In the genomic region with DNA sequence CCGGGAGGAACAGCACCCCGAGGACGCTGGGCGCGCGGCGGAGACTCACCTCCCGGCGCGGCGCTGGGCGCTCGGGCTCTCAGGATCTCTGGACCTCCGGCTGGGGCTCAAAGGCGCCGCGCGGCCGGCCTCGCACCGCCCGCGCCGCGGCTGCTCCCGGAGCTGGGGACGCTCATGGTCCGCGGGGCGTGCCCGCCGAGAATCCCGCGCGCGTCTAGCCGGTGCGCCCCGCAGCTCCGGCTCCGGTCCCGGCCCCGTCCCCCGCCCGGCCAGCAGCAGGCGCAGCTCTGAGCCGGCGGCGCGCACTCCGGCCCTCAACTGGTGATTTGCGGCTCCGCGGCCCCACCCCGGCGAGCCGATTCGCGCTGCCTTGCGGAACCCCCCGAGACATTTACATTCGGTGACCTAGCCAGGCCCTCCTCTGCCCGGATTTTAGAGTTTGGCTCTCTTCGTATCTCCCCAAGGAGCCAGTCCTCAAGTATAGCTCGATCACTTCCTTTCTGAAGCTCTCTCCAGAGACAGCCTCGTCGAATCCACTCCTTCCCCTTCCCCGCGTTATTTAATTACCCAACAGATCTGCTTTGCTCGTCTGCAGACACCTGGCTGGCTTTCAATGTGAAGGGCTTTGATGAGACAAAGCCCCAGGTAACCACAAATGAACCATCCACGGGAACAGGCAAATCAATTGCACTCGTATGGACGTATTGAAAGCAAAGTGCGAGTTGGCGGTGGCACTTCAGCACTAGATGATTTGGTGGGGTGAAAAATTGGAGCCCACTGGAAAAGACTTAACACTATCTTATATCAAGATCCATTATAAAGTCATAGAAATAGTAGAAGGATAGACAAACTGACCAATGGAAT, we compare ENCODE assay signal across 8 cellular contexts. TPM values are rescaled to one million over a fixed set of nuclear protein-coding genes. Genes with fewer than 3 reads are reported as not detected.
A peak's percentile ranks its signal among the peaks of the same experiment; 100 is the strongest.
DNase-seq lines count a peak whose midpoint lies in the region; ATAC-seq and TF ChIP-seq lines count a peak whose summit lies in the region.

A gene (minus strand): TSS at position 289 of the 864 bp plus-strand sequence. CDS start 6,907 bp downstream, outside the sequence.

- H3K9me3 Mint-ChIP-seq in WTC11: no peaks in the 10 kb centered on the region

- H3K4me3 Mint-ChIP-seq in WTC11: peak within 1 kb of the TSS; percentile 94

- BruUV-seq in A673 (replicated peaks; lab: Mats Ljungman, UMichigan): no TSS peak

- H3K36me3 Mint-ChIP-seq in WTC11: no peaks in the 10 kb centered on the region

- TF ChIP-seq CTCF in A673 (conservative IDR thresholded peaks at IDR 0.05; ENCODE audit: low read depth, low read length): no peak; the same call in 1 of the 2 replicates
- peak; percentile 18 for TF ChIP-seq CTCF in GM12865 (IDR thresholded peaks at IDR 0.05; ENCODE audit: insufficient read depth, low read depth, low read length, missing control alignments)
- TF ChIP-seq CTCF in WTC11 (IDR thresholded peaks at IDR 0.05): no peak
- peak; percentile 8 to 9 for TF ChIP-seq CTCF in fibroblast of lung (conservative IDR thresholded peaks at IDR 0.05 in 1 of 2, IDR thresholded peaks at IDR 0.05 in 1 of 2; ENCODE audit: low read depth in 1 of 2, low read length in 2 of 2)

- H3K4me1 ChIP-seq in A673 (ENCODE audit: insufficient read depth, low read length, poor library complexity, severe bottlenecking) (no peaks in the 10 kb centered on the region), fibroblast of lung (ENCODE audit: control insufficient read depth, extremely low read depth, insufficient read depth, low read length) (peaks cover 14% of the 10 kb centered on the region), muscle layer of duodenum (ENCODE audit: control insufficient read depth in 1 of 2, insufficient read depth in 2 of 2, low read length in 2 of 2) (peaks cover 3 to 9% of the 10 kb centered on the region in 2 donors)

- H2AFZ ChIP-seq in fibroblast of lung (ENCODE audit: low read length): peak within 1 kb of the TSS; percentile 67

- intact Hi-C loops in A673 (cut with micrococcal nuclease; ENCODE audit: unreplicated experiment): no loop called here

- H3K4me3 ChIP-seq in A673 (ENCODE audit: low read depth, low read length, poor library complexity, severe bottlenecking): peak within 1 kb of the TSS; percentile 57
- H3K4me3 ChIP-seq in GM12865 (ENCODE audit: low read depth, low read length): peak within 1 kb of the TSS; percentile 55
- H3K4me3 ChIP-seq in fibroblast of lung (replicated peaks in 1 of 4; ENCODE audit: control extremely low read depth in 1 of 4, insufficient read depth in 1 of 4, low read depth in 3 of 4, low read length in 4 of 4): peak within 1 kb of the TSS; percentile 78 to 86 (median 84)
- peak within 1 kb of the TSS; percentile 77 to 81 for H3K4me3 ChIP-seq in muscle layer of duodenum (ENCODE audit: low read depth in 1 of 2, low read length in 2 of 2)

- ATAC-seq in WTC11: peak; percentile 68

- no peaks in the 10 kb centered on the region for H3K36me3 ChIP-seq in A673 (ENCODE audit: insufficient read depth, low read length, poor library complexity, severe bottlenecking)
- H3K36me3 ChIP-seq in fibroblast of lung (ENCODE audit: control insufficient read depth, insufficient read depth, low read length): peaks cover 5% of the 10 kb centered on the region
- no peaks in the 10 kb centered on the region for H3K36me3 ChIP-seq in muscle layer of duodenum (ENCODE audit: control insufficient read depth in 1 of 2, insufficient read depth in 2 of 2, low read length in 2 of 2)

- H3K27me3 ChIP-seq in A673 (replicated peaks; ENCODE audit: insufficient read depth, low read depth, low read length, poor library complexity) (peaks cover 25% of the 10 kb centered on the region), fibroblast of lung (ENCODE audit: control insufficient read depth, insufficient read depth, low read length) (no peaks in the 10 kb centered on the region), muscle layer of duodenum (ENCODE audit: low read depth, low read length) (no peaks in the 10 kb centered on the region)

- peaks cover 54% of the 10 kb centered on the region for H3K79me2 ChIP-seq in fibroblast of lung (ENCODE audit: control insufficient read depth, insufficient read depth, low read length)

- H3K9ac ChIP-seq in fibroblast of lung (ENCODE audit: insufficient read depth, low read length): peak within 1 kb of the TSS; percentile 77

- H3K27ac ChIP-seq in A673 (ENCODE audit: low read depth, low read length, poor library complexity, severe bottlenecking) (no peak within 1 kb of the TSS), fibroblast of lung (ENCODE audit: insufficient read depth, low read length) (peak within 1 kb of the TSS; percentile 83), muscle layer of duodenum (ENCODE audit: low read length) (peak within 1 kb of the TSS; percentile 70)

- POLR2A ChIA-PET in A673 (lab: Charles Lee; ENCODE audit: low non-redundant PET): no interaction called here
- POLR2A ChIA-PET in HEK293T (lab: Yijun Ruan, JAX): interaction anchor here (1.2 to 1.9 kb wide), 2 partner anchors 11 to 164 kb away, joined by 3 to 5 read pairs; no protein-coding TSS in a partner anchor
- POLR2A ChIA-PET in WTC11 (lab: Charles Lee): interaction anchor here (0.6 to 2.3 kb wide), 4 partner anchors 46 to 166 kb away, joined by 3 to 6 read pairs (median 4); no protein-coding TSS in a partner anchor

- CTCF ChIA-PET in A673 (lab: Charles Lee): no interaction called here
- CTCF ChIA-PET in HEK293T (lab: Yijun Ruan, JAX): interaction anchor here (0.7 to 1.2 kb wide), 3 partner anchors 24 to 789 kb away, joined by 3 to 6 read pairs (median 4); no protein-coding TSS in a partner anchor
- CTCF ChIA-PET in WTC11 (lab: Charles Lee): interaction anchor here (0.6 to 3.2 kb wide), 18 partner anchors 14 to 233 kb away, joined by 3 to 26 read pairs (median 4); a partner anchor contains a TSS

- H3K27ac Mint-ChIP-seq in WTC11: peak within 1 kb of the TSS; percentile 95

- H4K20me1 ChIP-seq in fibroblast of lung (ENCODE audit: control insufficient read depth, extremely low read depth, insufficient read depth, low read length): peaks cover 2% of the 10 kb centered on the region

- H3K9me3 ChIP-seq in A673 (ENCODE audit: low read depth, low read length, poor library complexity, severe bottlenecking) (no peaks in the 10 kb centered on the region), fibroblast of lung (ENCODE audit: control insufficient read depth, insufficient read depth, low read depth, low read length) (no peaks in the 10 kb centered on the region), muscle layer of duodenum (ENCODE audit: control insufficient read depth in 1 of 2, low read length in 2 of 2) (no peaks in the 10 kb centered on the region)

- peaks cover 33% of the 10 kb centered on the region for H3K4me1 Mint-ChIP-seq in WTC11

- H3K27me3 Mint-ChIP-seq in WTC11 (ENCODE audit: low read depth): peaks cover 32% of the 10 kb centered on the region

- DNase-seq in A673 (ENCODE audit: low spot score) (peak; percentile 41), GM12865 (ENCODE audit: low read depth) (peak; percentile 65), HEK293T (ENCODE audit: extremely low spot score) (peak; percentile 76), NCI-H1105 treated with DMSO at 0.1 percent for 48 hours (lab: John Stamatoyannopoulos, UW) (peak; percentile 76), WTC11 (ENCODE audit: low spot score) (peak; percentile 84), fibroblast of lung (ENCODE audit: low read depth in 2 of 2) (peak; percentile 73 to 80), pons (ENCODE audit: low spot score) (no peak)

- peak within 1 kb of the TSS; percentile 95 for H3K4me2 ChIP-seq in fibroblast of lung (ENCODE audit: extremely low read depth, insufficient read depth, low read length)

TF ChIP-seq in HEK293T, 16 proteins besides CTCF, POLR2A, EP300 and RAD21:
- TF ChIP-seq ELF4 (IDR thresholded peaks at IDR 0.05) (no peak), L3MBTL2 (conservative IDR thresholded peaks at IDR 0.05) (peak; percentile 47; the same call in 1 of the 2 replicates), LEF1 (IDR thresholded peaks at IDR 0.05; ENCODE audit: borderline replicate concordance) (peak; percentile 28; the same call in 1 of the 2 replicates)

TF ChIP-seq in WTC11, 78 proteins besides CTCF, POLR2A, EP300 and RAD21 (continues in another document):
- TF ChIP-seq CREM (CRISPR knock-in tag; IDR thresholded peaks at IDR 0.05) (no peak), NFATC4 (CRISPR knock-in tag; IDR thresholded peaks at IDR 0.05) (no peak), SOX15 (CRISPR knock-in tag; IDR thresholded peaks at IDR 0.05) (no peak)
- TF ChIP-seq, protein P1, sequence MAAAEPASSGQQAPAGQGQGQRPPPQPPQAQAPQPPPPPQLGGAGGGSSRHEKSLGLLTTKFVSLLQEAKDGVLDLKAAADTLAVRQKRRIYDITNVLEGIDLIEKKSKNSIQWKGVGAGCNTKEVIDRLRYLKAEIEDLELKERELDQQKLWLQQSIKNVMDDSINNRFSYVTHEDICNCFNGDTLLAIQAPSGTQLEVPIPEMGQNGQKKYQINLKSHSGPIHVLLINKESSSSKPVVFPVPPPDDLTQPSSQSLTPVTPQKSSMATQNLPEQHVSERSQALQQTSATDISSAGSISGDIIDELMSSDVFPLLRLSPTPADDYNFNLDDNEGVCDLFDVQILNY (CRISPR knock-in tag; IDR thresholded peaks at IDR 0.05): peak; percentile 58; the same call in 1 of the 2 replicates

RNA-seq across cellular contexts. Expression of the gene that starts here (rescaled TPM):
- total RNA-seq in A673 (2021) (0.90 and 2.4 TPM in 2 replicates), WTC11 (2021) (9.3 to 14.8 TPM (median 9.6 TPM) in 3 replicates), fibroblast of lung (34.4 and 35.2 TPM in 2 replicates)
- polyA plus RNA-seq in fibroblast of lung: 12.6 and 19.9 TPM in 2 replicates
- 14.0 and 23.6 TPM in 2 replicates for polyA plus RNA-seq in fibroblast of lung (2012)
- 18.0 and 28.1 TPM in 2 replicates for polyA minus RNA-seq in fibroblast of lung (ENCODE audit: low replicate concordance)

Comparison
In these comparisons a context has a peak if more than half of its experiments do, and no peak if none do; other contexts are left out.
1. CTCF ChIP-seq: peak in GM12865 (single experiment) and fibroblast of lung (2 of 2); none in A673 (single experiment) and WTC11 (single experiment).
2. Peak in every context shown above with its lines, with median percentiles within 50 percentile points of each other: H3K4me3 ChIP-seq.